ENCODE assay signal across 8 cellular contexts in the genomic region with DNA sequence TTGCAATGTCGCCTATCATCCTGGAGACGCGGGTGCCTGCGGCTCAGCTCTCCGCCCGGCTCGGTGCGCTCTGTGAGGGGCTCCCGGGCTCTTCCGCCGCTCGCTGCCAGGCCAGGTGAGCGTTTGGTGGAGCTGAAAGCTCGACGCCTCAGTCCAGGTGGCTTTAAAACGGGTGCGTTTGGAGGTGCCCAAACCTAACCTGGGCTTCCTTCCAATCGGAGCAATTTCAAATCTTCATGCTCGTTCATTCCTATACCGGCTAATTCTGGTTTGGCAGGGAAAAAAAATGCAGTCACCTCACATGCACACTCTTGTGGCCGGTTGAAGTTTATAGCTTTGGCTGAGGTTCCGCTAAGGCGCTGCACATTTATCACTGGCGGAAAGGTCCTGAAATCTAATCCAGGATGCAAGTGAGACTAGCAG. TPM values are rescaled to one million over a fixed set of nuclear protein-coding genes. Genes with fewer than 3 reads are reported as not detected.
DNase-seq lines count a peak whose midpoint lies in the region; ATAC-seq and TF ChIP-seq lines count a peak whose summit lies in the region.

A gene with protein sequence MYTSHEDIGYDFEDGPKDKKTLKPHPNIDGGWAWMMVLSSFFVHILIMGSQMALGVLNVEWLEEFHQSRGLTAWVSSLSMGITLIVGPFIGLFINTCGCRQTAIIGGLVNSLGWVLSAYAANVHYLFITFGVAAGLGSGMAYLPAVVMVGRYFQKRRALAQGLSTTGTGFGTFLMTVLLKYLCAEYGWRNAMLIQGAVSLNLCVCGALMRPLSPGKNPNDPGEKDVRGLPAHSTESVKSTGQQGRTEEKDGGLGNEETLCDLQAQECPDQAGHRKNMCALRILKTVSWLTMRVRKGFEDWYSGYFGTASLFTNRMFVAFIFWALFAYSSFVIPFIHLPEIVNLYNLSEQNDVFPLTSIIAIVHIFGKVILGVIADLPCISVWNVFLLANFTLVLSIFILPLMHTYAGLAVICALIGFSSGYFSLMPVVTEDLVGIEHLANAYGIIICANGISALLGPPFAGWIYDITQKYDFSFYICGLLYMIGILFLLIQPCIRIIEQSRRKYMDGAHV (minus strand): TSS at position 267 of the 423 bp plus-strand sequence. CDS start 9,572 bp downstream, outside the sequence.

- H3K27ac ChIP-seq in hepatocyte = peak within 1 kb of the TSS; percentile 59

- intact Hi-C loops in Right ventricle myocardium inferior (cut with DNase I) = loop anchor here (5.0 kb wide), 1 partner anchor 64 kb away; no protein-coding TSS in a partner anchor
- intact Hi-C loops in cardiac septum (cut with DNase I) = loop anchor here (2.0 to 5.0 kb wide), 2 partner anchors 92 to 544 kb away; no protein-coding TSS in a partner anchor

- no peaks in the 10 kb centered on the region for H3K36me3 ChIP-seq in NT2/D1 (ENCODE audit: insufficient read depth, insufficient read length, low read length)
- H3K36me3 ChIP-seq in hepatocyte (replicated peaks; ENCODE audit: insufficient read depth, low read depth) = no peaks in the 10 kb centered on the region

- no peak for DNase-seq in Right ventricle myocardium inferior (ENCODE audit: missing footprints)
- DNase-seq in cardiac septum (ENCODE audit: low spot score) = no peak
- peak; percentile 13 for DNase-seq in NT2/D1 (ENCODE audit: low read depth, low spot score)
- peak; percentile 49 for DNase-seq in astrocyte of the cerebellum (ENCODE audit: low read depth)
- peak; percentile 68 for DNase-seq in hepatocyte (ENCODE audit: low spot score)
- DNase-seq in pulmonary artery endothelial cell (ENCODE audit: low read depth, low spot score) = peak; percentile 4
- DNase-seq in NCI-H146 (lab: John Stamatoyannopoulos, UW) = no peak

- no peaks in the 10 kb centered on the region for H3K79me2 ChIP-seq in hepatocyte

- peak within 1 kb of the TSS; percentile 84 for H3K9ac ChIP-seq in NT2/D1 (ENCODE audit: insufficient read length, low read depth)

- peak within 1 kb of the TSS; percentile 86 for H2AFZ ChIP-seq in hepatocyte

- peak; percentile 51 for TF ChIP-seq CTCF in astrocyte of the cerebellum (IDR thresholded peaks at IDR 0.05; ENCODE audit: low read depth, low read length, missing control alignments)
- TF ChIP-seq CTCF in hepatocyte (IDR thresholded peaks at IDR 0.05; ENCODE audit: poor library complexity) = peak; percentile 33

- ATAC-seq in Right ventricle myocardium inferior (peak; percentile 55), HG03460 (IDR thresholded peaks at IDR 0.05; ENCODE audit: unreplicated experiment) (peak; percentile 31)

- no peaks in the 10 kb centered on the region for H3K9me2 ChIP-seq in hepatocyte (replicated peaks; ENCODE audit: insufficient read depth)

- H3K27me3 ChIP-seq in NT2/D1 (ENCODE audit: insufficient read depth, insufficient read length) = peaks cover 32% of the 10 kb centered on the region
- H3K27me3 ChIP-seq in hepatocyte = peaks cover 11% of the 10 kb centered on the region

- H3K4me3 ChIP-seq in NT2/D1 (ENCODE audit: insufficient read length, low read depth) = peak within 1 kb of the TSS; percentile 68
- peak within 1 kb of the TSS; percentile 54 for H3K4me3 ChIP-seq in astrocyte of the cerebellum (ENCODE audit: low read depth, low read length)
- H3K4me3 ChIP-seq in hepatocyte = peak within 1 kb of the TSS; percentile 44

- H4K20me1 ChIP-seq in hepatocyte (ENCODE audit: insufficient read depth, poor library complexity, severe bottlenecking) = no peaks in the 10 kb centered on the region

- H3K4me1 ChIP-seq in NT2/D1 (ENCODE audit: insufficient read depth, insufficient read length) (no peaks in the 10 kb centered on the region), hepatocyte (ENCODE audit: insufficient read depth) (no peaks in the 10 kb centered on the region)

- in situ Hi-C loops in astrocyte of the cerebellum (cut with HindIII; ENCODE audit: low sequenced_read_pairs) = no loop called here

- H3K9me3 ChIP-seq in NT2/D1 (ENCODE audit: insufficient read depth, low read length) (no peaks in the 10 kb centered on the region), hepatocyte (ENCODE audit: low read depth) (no peaks in the 10 kb centered on the region)

- WGBS in hepatocyte (ENCODE audit: low lambda C conversion rate, missing lambda C conversion rate) = 4% methylated on average over 24 of the region's 24 CpGs

- H3K4me2 ChIP-seq in hepatocyte = peak within 1 kb of the TSS; percentile 94

RNA-seq across cellular contexts. Expression of the gene that starts here (rescaled TPM):
- total RNA-seq in Right ventricle myocardium inferior = 5.4 TPM
- 2.0 TPM for total RNA-seq in cardiac septum
- total RNA-seq in hepatocyte = 1.8 and 2.1 TPM in 2 replicates
- polyA plus RNA-seq in hepatocyte = 0.79 and 1.3 TPM in 2 replicates
- total RNA-seq in pulmonary artery endothelial cell = 0.21 and 0.26 TPM in 2 replicates

Comparison
In these comparisons a context has a peak if more than half of its experiments do, and no peak if none do; other contexts are left out.
1. Peak in DNase-seq in pulmonary artery endothelial cell; RNA of the gene not detected or under 1 TPM.
2. DNase-seq: peak in NT2/D1 (single experiment), astrocyte of the cerebellum (single experiment) and hepatocyte (single experiment); none in Right ventricle myocardium inferior (single experiment), cardiac septum (single experiment) and NCI-H146 (single experiment).
3. Peak in every context shown above with its lines, with median percentiles within 50 percentile points of each other: H3K4me3 ChIP-seq.